Comparison of ENCODE assay signal across 26 cellular contexts in the genomic region with DNA sequence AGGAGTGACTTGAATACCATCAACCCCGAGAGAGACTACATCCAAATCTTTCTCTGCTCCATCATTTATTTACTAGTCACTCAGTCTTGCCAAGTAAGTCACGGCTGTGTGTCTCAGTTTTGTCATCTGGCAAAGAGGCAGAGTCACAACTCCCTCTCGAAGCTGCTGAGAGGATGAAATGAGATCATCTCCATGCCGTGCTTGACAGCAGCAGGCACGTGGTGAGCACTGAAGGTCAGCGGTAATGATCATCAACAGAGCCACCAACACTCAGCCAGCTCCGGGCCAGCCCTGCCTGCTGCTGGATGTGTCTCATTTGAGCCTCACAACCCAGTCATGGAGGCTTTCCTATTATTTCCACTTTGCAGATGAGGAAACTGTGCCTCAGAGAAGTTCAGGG. TPM values are rescaled to one million over a fixed set of nuclear protein-coding genes. Genes with fewer than 3 reads are reported as not detected.
DNase-seq lines count a peak whose midpoint lies in the region; ATAC-seq and TF ChIP-seq lines count a peak whose summit lies in the region.
"Had no signal": no experiment of that assay in that cellular context is flagged by ENCODE, and none has a peak within 500 bp of the region (broad histone marks: within the 10 kb centered on the region; RNA-seq: fewer than 3 reads in every experiment).

No MANE protein-coding gene starts in this region.

- H3K14ac ChIP-seq in IMR-90 (replicated peaks; ENCODE audit: low read depth, low read length), result no peak overlapping the region

- 80% methylated on average over 5 of the region's 7 CpGs; no CpG with 5 or more reads in 1 of the 2 experiments for WGBS in IMR-90 (ENCODE audit: extremely low coverage in 2 of 2, insufficient read length in 1 of 2), 2 experiments
- 30 to 54% methylated on average over 2 to 6 of the region's 7 CpGs for WGBS in esophagus squamous epithelium, 2 donors

- H3K36me3 ChIP-seq in IMR-90 (ENCODE audit: control insufficient read depth, insufficient read depth, low read length), result peaks cover 2% of the 10 kb centered on the region; the same call in 1 of the 2 replicates
- peaks cover 0 to 42% (median 5%) of the 10 kb centered on the region in 3 donors for H3K36me3 ChIP-seq in esophagus squamous epithelium
- H3K36me3 ChIP-seq: ovary had no signal

- H3K27me3 ChIP-seq in IMR-90 (ENCODE audit: control insufficient read depth, insufficient read depth, low read length), result no peaks in the 10 kb centered on the region
- no peaks in the 10 kb centered on the region for H3K27me3 ChIP-seq in esophagus squamous epithelium
- H3K27me3 ChIP-seq: ovary, tibial nerve had no signal

- H3K9me3 ChIP-seq in IMR-90 (ENCODE audit: control insufficient read depth, insufficient read depth, low read length) (no peaks in the 10 kb centered on the region), esophagus squamous epithelium (no peaks in the 10 kb centered on the region)
- H3K9me3 ChIP-seq: ovary, tibial nerve had no signal

- TF ChIP-seq CTCF in AG10803 (conservative IDR thresholded peaks at IDR 0.05; ENCODE audit: low read length) (no peak), IMR-90 (conservative IDR thresholded peaks at IDR 0.05; ENCODE audit: low read depth, low read length) (no peak), esophagus squamous epithelium (IDR thresholded peaks at IDR 0.05) (no peak)

- no peak overlapping the region for H4K5ac ChIP-seq in IMR-90 (ENCODE audit: low read depth, low read length)

- peaks cover 5% of the 10 kb centered on the region; the same call in 1 of the 2 replicates for H3K9me1 ChIP-seq in IMR-90 (ENCODE audit: insufficient read depth, low read length)

- in situ Hi-C loops in IMR-90 (cut with MboI; ENCODE audit: low sequenced_read_pairs), result no loop called here

- no peak overlapping the region for H3K4me2 ChIP-seq in IMR-90 (ENCODE audit: low read depth, low read length)

- no peak overlapping the region for H3K4ac ChIP-seq in IMR-90 (ENCODE audit: low read depth, low read length)

- peak; percentile 53 for DNase-seq in AG10803 (ENCODE audit: low read depth)
- DNase-seq in IMR-90, result peak; percentile 45
- DNase-seq in esophagus squamous epithelium (lab: John Stamatoyannopoulos, UW), result no peak
- DNase-seq in pons (ENCODE audit: low spot score), result peak; percentile 29
- no peak for DNase-seq in NCI-H748 treated with DMSO at 0.1 percent for 48 hours (lab: John Stamatoyannopoulos, UW)
- DNase-seq in germinal center (ENCODE audit: low spot score), result no peak
- DNase-seq: activated CD4-positive, alpha-beta T cell treated with anti-CD3 and anti-CD28 coated beads for 48 hours; CD4-positive, alpha-beta memory T cell; DMS79; foreskin melanocyte; HCEC 1CT; mesendoderm; naive B cell; NCI-H146; NCI-H774; ovary; SIG-M5; stimulated activated naive CD4-positive, alpha-beta T cell; T-cell had no signal

- no peak for TF ChIP-seq RAD21 in IMR-90 (IDR thresholded peaks at IDR 0.05; ENCODE audit: low read length)

- no peaks in the 10 kb centered on the region for H3K79me1 ChIP-seq in IMR-90 (ENCODE audit: low read depth in 1 of 2, low read length in 2 of 2)

- CTCF ChIA-PET in IMR-90 (lab: Yijun Ruan, JAX), result no interaction called here

- no peak overlapping the region for H2AFZ ChIP-seq in IMR-90 (replicated peaks; ENCODE audit: low read length, poor library complexity)

- dilution Hi-C loops in IMR-90 (cut with HindIII; ENCODE audit: low sequenced_read_pairs, unreplicated experiment), result no loop called here

- BruUV-seq in IMR-90 (replicated peaks; lab: Mats Ljungman, UMichigan), result no TSS peak

- H2BK120ac ChIP-seq in IMR-90 (ENCODE audit: low read depth, low read length), result no peak overlapping the region

- H3K23ac ChIP-seq in IMR-90 (ENCODE audit: low read depth, low read length), result no peak overlapping the region

- TF ChIP-seq POLR2A in IMR-90 (IDR thresholded peaks at IDR 0.05; ENCODE audit: low read depth, low read length) (no peak), esophagus squamous epithelium (IDR thresholded peaks at IDR 0.05) (no peak)

- H2AK5ac ChIP-seq in IMR-90 (ENCODE audit: low read depth, low read length), result no peak overlapping the region

- H2BK15ac ChIP-seq in IMR-90 (ENCODE audit: low read depth, low read length), result no peak overlapping the region

- no peak overlapping the region for H3K56ac ChIP-seq in IMR-90 (ENCODE audit: extremely low read depth, insufficient read depth, low read length)

- H3K4me1 ChIP-seq in IMR-90 (ENCODE audit: control insufficient read depth, insufficient read depth, low read length) (peaks cover 6% of the 10 kb centered on the region), esophagus squamous epithelium (peaks cover 9 to 86% (median 26%) of the 10 kb centered on the region in 3 donors)
- H3K4me1 ChIP-seq: tibial nerve had no signal

- no peak overlapping the region for H3K18ac ChIP-seq in IMR-90 (ENCODE audit: low read depth, low read length)

- H2BK5ac ChIP-seq in IMR-90 (ENCODE audit: low read depth, low read length, poor library complexity, severe bottlenecking), result no peak overlapping the region

- H3K27ac ChIP-seq in IMR-90 (ENCODE audit: insufficient read depth, low read length) (no peak overlapping the region), esophagus squamous epithelium (peak overlapping the region; percentile 55 to 74 (median 64))
- H3K27ac ChIP-seq: ovary, tibial nerve had no signal

- H4K20me1 ChIP-seq in IMR-90 (ENCODE audit: insufficient read depth, low read length), result no peaks in the 10 kb centered on the region; the same call in none of the 2 replicates

- no peak overlapping the region for H2AK9ac ChIP-seq in IMR-90 (replicated peaks; ENCODE audit: low read depth, low read length, poor library complexity)

- H4K8ac ChIP-seq in IMR-90 (ENCODE audit: low read depth in 2 of 2, low read length in 2 of 2), result no peak overlapping the region

- no peak overlapping the region for H2BK20ac ChIP-seq in IMR-90 (ENCODE audit: low read depth, low read length)

- no peak overlapping the region for H4K91ac ChIP-seq in IMR-90 (ENCODE audit: insufficient read depth, low read depth, low read length)

- ATAC-seq in IMR-90 (ENCODE audit: low read depth) (no peak; the same call in 1 of the 2 replicates), GM19324 (IDR thresholded peaks at IDR 0.05; ENCODE audit: low FRiP score, unreplicated experiment) (no peak), GM18502 (IDR thresholded peaks at IDR 0.05; ENCODE audit: poor library complexity, unreplicated experiment) (no peak)
- ATAC-seq: activated T-helper 17 cell treated with anti-CD3 and anti-CD28 coated beads, Interleukin-2, amount 50 U/mL, for 72 hours; T-cell had no signal

- intact Hi-C loops in IMR-90 (cut with micrococcal nuclease) (no loop called here), esophagus squamous epithelium (cut with DNase I) (no loop called here)

- POLR2A ChIA-PET in IMR-90 (lab: Charles Lee; ENCODE audit: unreplicated experiment), result no interaction called here

- no peak overlapping the region for H3K9ac ChIP-seq in IMR-90 (ENCODE audit: low read depth, low read length)

- H3K4me3 ChIP-seq in AG10803 (ENCODE audit: low read length) (no peak overlapping the region), IMR-90 (ENCODE audit: insufficient read depth, low read depth, low read length) (no peak overlapping the region), esophagus squamous epithelium (no peak overlapping the region)
- H3K4me3 ChIP-seq: ovary, tibial nerve had no signal

TF ChIP-seq in IMR-90, 13 proteins besides CTCF, POLR2A, EP300 and RAD21:
- no peak for TF ChIP-seq SMC3 (IDR thresholded peaks at IDR 0.05; ENCODE audit: low read depth, low read length)
- TF ChIP-seq, protein P1, sequence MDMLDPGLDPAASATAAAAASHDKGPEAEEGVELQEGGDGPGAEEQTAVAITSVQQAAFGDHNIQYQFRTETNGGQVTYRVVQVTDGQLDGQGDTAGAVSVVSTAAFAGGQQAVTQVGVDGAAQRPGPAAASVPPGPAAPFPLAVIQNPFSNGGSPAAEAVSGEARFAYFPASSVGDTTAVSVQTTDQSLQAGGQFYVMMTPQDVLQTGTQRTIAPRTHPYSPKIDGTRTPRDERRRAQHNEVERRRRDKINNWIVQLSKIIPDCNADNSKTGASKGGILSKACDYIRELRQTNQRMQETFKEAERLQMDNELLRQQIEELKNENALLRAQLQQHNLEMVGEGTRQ (IDR thresholded peaks at IDR 0.05; ENCODE audit: low read depth, low read length), result peak; percentile 43; the same call in 1 of the 2 replicates
- TF ChIP-seq MAFK (IDR thresholded peaks at IDR 0.05; ENCODE audit: low read depth, low read length), result no peak
- TF ChIP-seq BHLHE40 (IDR thresholded peaks at IDR 0.05; ENCODE audit: low read depth, low read length), result peak; percentile 60; the same call in 1 of the 2 replicates
- TF ChIP-seq RFX5 (IDR thresholded peaks at IDR 0.05; ENCODE audit: low read depth, low read length), result no peak
- TF ChIP-seq FOS (IDR thresholded peaks at IDR 0.05; ENCODE audit: low read depth, low read length), result no peak
- no peak for TF ChIP-seq RCOR1 (IDR thresholded peaks at IDR 0.05; ENCODE audit: insufficient replicate concordance, low read length)
- peak; percentile 92 for TF ChIP-seq MXI1 (IDR thresholded peaks at IDR 0.05; ENCODE audit: borderline replicate concordance, low read depth, low read length)
- TF ChIP-seq, protein P2, sequence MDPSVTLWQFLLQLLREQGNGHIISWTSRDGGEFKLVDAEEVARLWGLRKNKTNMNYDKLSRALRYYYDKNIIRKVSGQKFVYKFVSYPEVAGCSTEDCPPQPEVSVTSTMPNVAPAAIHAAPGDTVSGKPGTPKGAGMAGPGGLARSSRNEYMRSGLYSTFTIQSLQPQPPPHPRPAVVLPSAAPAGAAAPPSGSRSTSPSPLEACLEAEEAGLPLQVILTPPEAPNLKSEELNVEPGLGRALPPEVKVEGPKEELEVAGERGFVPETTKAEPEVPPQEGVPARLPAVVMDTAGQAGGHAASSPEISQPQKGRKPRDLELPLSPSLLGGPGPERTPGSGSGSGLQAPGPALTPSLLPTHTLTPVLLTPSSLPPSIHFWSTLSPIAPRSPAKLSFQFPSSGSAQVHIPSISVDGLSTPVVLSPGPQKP (IDR thresholded peaks at IDR 0.05; ENCODE audit: borderline replicate concordance, low read depth, low read length), result no peak
- TF ChIP-seq MAZ (IDR thresholded peaks at IDR 0.05; ENCODE audit: borderline replicate concordance, low read depth, low read length), result no peak
- TF ChIP-seq NFE2L2 (IDR thresholded peaks at IDR 0.05; ENCODE audit: low read depth, low read length), result no peak
- TF ChIP-seq CHD1 (IDR thresholded peaks at IDR 0.05; ENCODE audit: low read depth, low read length), result no peak

RNA-seq across cellular contexts. Expression of a gene that starts 19.8 kb away (rescaled TPM):
- total RNA-seq in IMR-90 (2012; rRNA removed) (8.6 TPM in 2 replicates), esophagus squamous epithelium (10 to 100 TPM; 36.7 to 59.1 (median 50.3) TPM)
- polyA plus RNA-seq in IMR-90 (2012; rRNA removed), result 21.1 and 23.0 TPM in 2 replicates
- polyA plus RNA-seq in IMR-90 (2012; cell fraction: cytosol; rRNA removed), result 12.1 and 21.4 TPM in 2 replicates
- polyA plus RNA-seq in IMR-90 (2012; cell fraction: nucleus; rRNA removed; ENCODE audit: low replicate concordance), result 16.8 and 36.6 TPM in 2 replicates

RNA-seq across cellular contexts. Expression of a gene that starts 23.1 kb away (rescaled TPM):
- total RNA-seq in IMR-90 (2012; rRNA removed) (not detected in 2 replicates), esophagus squamous epithelium (not detected)
- not detected in 2 replicates for polyA plus RNA-seq in IMR-90 (2012; rRNA removed)
- not detected in 2 replicates for polyA plus RNA-seq in IMR-90 (2012; cell fraction: cytosol; rRNA removed)
- polyA plus RNA-seq in IMR-90 (2012; cell fraction: nucleus; rRNA removed; ENCODE audit: low replicate concordance), result not detected in 2 replicates
- total RNA-seq: activated T-helper 17 cell treated with anti-CD3 and anti-CD28 coated beads, Interleukin-2, amount 50 U/mL, for 72 hours; bronchial epithelial cell; CD4-positive, alpha-beta memory T cell; kidney epithelial cell; ovary; T-cell; tibial nerve had no signal
- polyA plus RNA-seq: AG04450; CD4-positive, alpha-beta memory T cell; ovary had no signal

Comparison
In these comparisons a context has a peak if more than half of its experiments do, and no peak if none do; other contexts are left out.
1. DNase-seq: peak in AG10803 (single experiment), IMR-90 (single experiment) and pons (single experiment); none in esophagus squamous epithelium (single experiment), NCI-H748 treated with DMSO at 0.1 percent for 48 hours (single experiment) and germinal center (single experiment).